ENCODE assay signal across 13 cellular contexts in genomic region chr7:121604627-121605296, GRCh38.
DNase-seq lines count a peak whose midpoint lies in the region; ATAC-seq, FAIRE-seq and TF ChIP-seq lines count a peak whose summit lies in the region.
"Had no signal": no experiment of that assay in that cellular context is flagged by ENCODE, and none has a peak within 500 bp of the region (broad histone marks: within the 10 kb centered on the region; RNA-seq: fewer than 3 reads in every experiment).

No MANE protein-coding gene starts in this region.

- H3K27me3 ChIP-seq in pancreas (no peaks in the 10 kb centered on the region), esophagus muscularis mucosa (no peaks in the 10 kb centered on the region)
- H3K27me3 ChIP-seq: transverse colon had no signal

- H3K27me3 Mint-ChIP-seq in stimulated activated memory B cell treated with anti-CD40 and anti-IgM and Interleukin-4, amounts not matched to agents 10 μg/mL and 1 μg/mL and 100 μg/mL, for 72 hours, result peaks cover 35% of the 10 kb centered on the region

- no peaks in the 10 kb centered on the region for H3K36me3 Mint-ChIP-seq in stimulated activated memory B cell treated with anti-CD40 and anti-IgM and Interleukin-4, amounts not matched to agents 10 μg/mL and 1 μg/mL and 100 μg/mL, for 72 hours

- H3K27ac ChIP-seq in pancreas (peak overlapping the region in 3 of 4 donors; percentile 44 to 69 (median 54)), esophagus muscularis mucosa (replicated peaks in 1 of 4) (peak overlapping the region in 2 of 4 donors; percentile 0 to 13)
- H3K27ac ChIP-seq: prostate gland, WERI-Rb-1 had no signal

- ATAC-seq in left cardiac atrium (peak; percentile 29 to 94), pancreas (peak; percentile 68 to 74 (median 70)), HG02588 (IDR thresholded peaks at IDR 0.05; ENCODE audit: unreplicated experiment) (no peak), GM21825 (IDR thresholded peaks at IDR 0.05; ENCODE audit: unreplicated experiment) (no peak)
- ATAC-seq in stimulated activated memory B cell treated with anti-CD40 and anti-IgM and Interleukin-4, amounts not matched to agents 10 μg/mL and 1 μg/mL and 100 μg/mL, for 72 hours, result no peak

- in situ Hi-C loops in astrocyte of the spinal cord (cut with HindIII; ENCODE audit: low sequenced_read_pairs), result no loop called here

- H3K4me1 ChIP-seq in pancreas, result peaks cover 12 to 18% (median 17%) of the 10 kb centered on the region in 3 donors
- peaks cover 0 to 13% (median 3%) of the 10 kb centered on the region in 4 donors for H3K4me1 ChIP-seq in esophagus muscularis mucosa

- H3K9me3 Mint-ChIP-seq in stimulated activated memory B cell treated with anti-CD40 and anti-IgM and Interleukin-4, amounts not matched to agents 10 μg/mL and 1 μg/mL and 100 μg/mL, for 72 hours, result peaks cover 6% of the 10 kb centered on the region

- no peak overlapping the region for H3K4me3 Mint-ChIP-seq in stimulated activated memory B cell treated with anti-CD40 and anti-IgM and Interleukin-4, amounts not matched to agents 10 μg/mL and 1 μg/mL and 100 μg/mL, for 72 hours
- H3K4me3 Mint-ChIP-seq: B cell had no signal

- no peak overlapping the region for H3K27ac Mint-ChIP-seq in stimulated activated memory B cell treated with anti-CD40 and anti-IgM and Interleukin-4, amounts not matched to agents 10 μg/mL and 1 μg/mL and 100 μg/mL, for 72 hours
- H3K27ac Mint-ChIP-seq: B cell had no signal

- DNase-seq in ELR (ENCODE audit: low read depth), result peak; percentile 5
- DNase-seq in astrocyte of the spinal cord (ENCODE audit: low read depth, low spot score), result peak; percentile 60
- peak; percentile 23 for DNase-seq in left cardiac atrium
- peak in 1 of 6 donors; percentile 14 for DNase-seq in pancreas
- no peak for DNase-seq in esophagus muscularis mucosa (ENCODE audit: extremely low spot score)
- DNase-seq: NCI-H510A, transverse colon, WERI-Rb-1 had no signal

- 33 to 34% methylated on average over 2 of the region's 2 CpGs for WGBS in pancreas, 2 donors
- 46% methylated on average over 2 of the region's 2 CpGs for WGBS in esophagus muscularis mucosa

- intact Hi-C loops in left cardiac atrium (cut with DNase I), result loop anchor here in 1 of 2 donors (2.0 kb wide), 1 partner anchor 390 kb away; no protein-coding TSS in a partner anchor
- intact Hi-C loops in pancreas (cut with DNase I), result no loop called here
- intact Hi-C loops in esophagus muscularis mucosa (cut with DNase I), result no loop called here

- H3K4me3 ChIP-seq in astrocyte of the spinal cord (ENCODE audit: low read depth, low read length), result no peak overlapping the region
- H3K4me3 ChIP-seq in pancreas, result no peak overlapping the region
- no peak overlapping the region for H3K4me3 ChIP-seq in esophagus muscularis mucosa
- H3K4me3 ChIP-seq: prostate gland, transverse colon had no signal

- H3K4me1 Mint-ChIP-seq in stimulated activated memory B cell treated with anti-CD40 and anti-IgM and Interleukin-4, amounts not matched to agents 10 μg/mL and 1 μg/mL and 100 μg/mL, for 72 hours, result no peaks in the 10 kb centered on the region
- H3K4me1 Mint-ChIP-seq: B cell had no signal

- FAIRE-seq in pancreas (lab: Jason Lieb, UNC), result no peak

- H3K9me3 ChIP-seq in pancreas (no peaks in the 10 kb centered on the region), esophagus muscularis mucosa (no peaks in the 10 kb centered on the region)
- H3K9me3 ChIP-seq: prostate gland, transverse colon had no signal

- no peak for TF ChIP-seq CTCF in astrocyte of the spinal cord (IDR thresholded peaks at IDR 0.05; ENCODE audit: low read depth, low read length)
- no peak for TF ChIP-seq CTCF in pancreas (IDR thresholded peaks at IDR 0.05)
- TF ChIP-seq CTCF in esophagus muscularis mucosa (IDR thresholded peaks at IDR 0.05), result no peak

- TF ChIP-seq POLR2A in esophagus muscularis mucosa (IDR thresholded peaks at IDR 0.05; ENCODE audit: low read depth), result no peak

- H3K36me3 ChIP-seq in pancreas (no peaks in the 10 kb centered on the region), esophagus muscularis mucosa (no peaks in the 10 kb centered on the region)
- H3K36me3 ChIP-seq: prostate gland, transverse colon, WERI-Rb-1 had no signal

- no peak for TF ChIP-seq EP300 in esophagus muscularis mucosa (IDR thresholded peaks at IDR 0.05)

Comparison
In these comparisons a context has a peak if more than half of its experiments do, and no peak if none do; other contexts are left out.
1. ATAC-seq: peak in left cardiac atrium (2 of 2) and pancreas (4 of 4); none in stimulated activated memory B cell treated with anti-CD40 and anti-IgM and Interleukin-4, amounts not matched to agents 10 μg/mL and 1 μg/mL and 100 μg/mL, for 72 hours (single experiment), HG02588 (single experiment) and GM21825 (single experiment).